Comparison of ENCODE assay signal across 9 cellular contexts in the genomic region with DNA sequence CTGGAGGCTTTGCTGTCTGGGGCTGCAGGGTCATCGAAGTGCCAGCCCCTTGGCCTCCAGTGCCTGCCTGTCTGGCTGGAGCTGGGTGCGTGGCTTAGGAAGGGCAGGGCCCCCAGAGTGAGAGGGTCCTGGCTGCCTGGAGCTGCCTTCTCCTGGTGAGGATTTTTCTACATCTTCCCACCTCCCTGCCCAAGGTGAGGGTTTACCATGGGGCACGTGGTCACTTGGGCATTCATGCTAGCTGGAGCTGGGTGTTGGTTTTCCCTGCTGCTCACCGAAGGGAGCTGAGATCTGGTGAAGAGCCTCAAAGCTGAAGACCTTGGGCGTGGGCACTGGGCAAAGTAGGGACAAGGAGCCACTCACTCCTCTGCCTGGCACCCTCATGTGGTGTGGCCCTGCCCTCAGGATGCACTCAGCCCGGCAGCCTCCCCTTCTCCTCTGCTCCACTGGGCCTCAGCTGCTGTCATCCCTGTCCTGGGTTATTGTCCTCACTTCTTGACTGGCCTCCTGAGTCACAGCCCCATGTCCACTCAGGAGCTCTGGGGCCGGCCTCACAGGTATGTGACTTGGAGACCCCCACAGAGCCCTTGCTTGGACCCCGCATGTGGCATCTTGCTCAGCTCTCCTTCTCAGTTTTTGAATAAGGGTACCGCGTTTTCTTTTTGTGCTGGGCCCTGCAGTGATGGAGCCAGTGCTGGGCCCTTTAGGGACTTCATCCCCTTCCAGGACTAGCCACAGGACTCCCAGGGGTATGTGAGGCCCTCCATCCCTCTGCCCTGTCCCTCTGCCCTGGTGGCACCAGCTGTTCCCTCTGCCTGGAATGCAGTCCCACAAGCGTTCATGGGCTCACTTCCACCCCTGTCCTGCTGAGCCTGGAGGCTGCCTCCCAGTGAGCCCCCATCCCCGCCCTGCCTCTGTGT. TPM values are rescaled to one million over a fixed set of nuclear protein-coding genes. Genes with fewer than 3 reads are reported as not detected.
DNase-seq lines count a peak whose midpoint lies in the region; ATAC-seq and TF ChIP-seq lines count a peak whose summit lies in the region.
"Had no signal": no experiment of that assay in that cellular context is flagged by ENCODE, and none has a peak within 500 bp of the region (broad histone marks: within the 10 kb centered on the region; RNA-seq: fewer than 3 reads in every experiment).

No MANE protein-coding gene starts in this region.

- H3K36me3 Mint-ChIP-seq in endodermal cell (ENCODE audit: low read depth): peaks cover 5% of the 10 kb centered on the region
- H3K36me3 Mint-ChIP-seq in naive thymus-derived CD8-positive, alpha-beta T cell: no peaks in the 10 kb centered on the region

- H3K4me1 ChIP-seq in A673 (ENCODE audit: insufficient read depth, low read length, poor library complexity, severe bottlenecking): peaks cover 6% of the 10 kb centered on the region
- H3K4me1 ChIP-seq in endodermal cell (ENCODE audit: control insufficient read depth, insufficient read depth, low read length): no peaks in the 10 kb centered on the region

- no peak for ATAC-seq in naive thymus-derived CD8-positive, alpha-beta T cell
- ATAC-seq in HG03378 (IDR thresholded peaks at IDR 0.05; ENCODE audit: unreplicated experiment) (no peak), GM19463 (IDR thresholded peaks at IDR 0.05; ENCODE audit: unreplicated experiment) (no peak)

- BruUV-seq in A673 (replicated peaks; lab: Mats Ljungman, UMichigan): no TSS peak

- peak overlapping the region; percentile 76 for H3K4me3 ChIP-seq in A673 (ENCODE audit: low read depth, low read length, poor library complexity, severe bottlenecking)
- H3K4me3 ChIP-seq in MG63: peak overlapping the region; percentile 70
- H3K4me3 ChIP-seq in endodermal cell (ENCODE audit: low read length): peak overlapping the region; percentile 82

- H3K4me1 Mint-ChIP-seq in endodermal cell: peaks cover 3% of the 10 kb centered on the region
- peaks cover 7 to 12% (median 9%) of the 10 kb centered on the region in 4 donors for H3K4me1 Mint-ChIP-seq in naive thymus-derived CD8-positive, alpha-beta T cell

- H3K27me3 ChIP-seq in A673 (replicated peaks; ENCODE audit: insufficient read depth, low read depth, low read length, poor library complexity) (peaks cover 23% of the 10 kb centered on the region), MG63 (no peaks in the 10 kb centered on the region), endodermal cell (ENCODE audit: control insufficient read depth, insufficient read depth, low read length, poor library complexity, severe bottlenecking) (peaks cover 11% of the 10 kb centered on the region)

- peak overlapping the region; percentile 38 for H3K9ac ChIP-seq in endodermal cell (ENCODE audit: extremely low read depth, low read length, poor library complexity, severe bottlenecking)

- DNase-seq in A673 (ENCODE audit: low spot score): no peak
- peak; percentile 17 for DNase-seq in MG63
- no peak for DNase-seq in endodermal cell
- no peak for DNase-seq in naive thymus-derived CD8-positive, alpha-beta T cell
- DNase-seq in LoVo (ENCODE audit: low spot score): no peak
- no peak for DNase-seq in NCI-H345 treated with DMSO at 0.1 percent for 48 hours (lab: John Stamatoyannopoulos, UW; ENCODE audit: unreplicated experiment)

- POLR2A ChIA-PET in A673 (lab: Charles Lee; ENCODE audit: low non-redundant PET): no interaction called here
- POLR2A ChIA-PET in naive thymus-derived CD8-positive, alpha-beta T cell (lab: Charles Lee): interaction anchor here (1.5 kb wide), 1 partner anchor 40 kb away, joined by 5 read pairs; no protein-coding TSS in a partner anchor

- H3K4me3 Mint-ChIP-seq in endodermal cell: peak overlapping the region; percentile 77
- peak overlapping the region; percentile 26 to 86 (median 64) for H3K4me3 Mint-ChIP-seq in naive thymus-derived CD8-positive, alpha-beta T cell

- TF ChIP-seq CTCF in A673 (conservative IDR thresholded peaks at IDR 0.05; ENCODE audit: low read depth, low read length): no peak
- TF ChIP-seq CTCF in endodermal cell (conservative IDR thresholded peaks at IDR 0.05): no peak

- H3K9me3 Mint-ChIP-seq in endodermal cell: no peaks in the 10 kb centered on the region
- peaks cover 0 to 3% (median 0%) of the 10 kb centered on the region in 9 donors for H3K9me3 Mint-ChIP-seq in naive thymus-derived CD8-positive, alpha-beta T cell

- 89 to 91% methylated on average over 12 of the region's 12 CpGs for WGBS in endodermal cell (ENCODE audit: insufficient coverage in 1 of 2, insufficient read length in 1 of 2), 2 experiments

- intact Hi-C loops in A673 (cut with micrococcal nuclease; ENCODE audit: unreplicated experiment): no loop called here

- H3K36me3 ChIP-seq in A673 (ENCODE audit: insufficient read depth, low read length, poor library complexity, severe bottlenecking) (no peaks in the 10 kb centered on the region), MG63 (no peaks in the 10 kb centered on the region; the same call in 1 of the 2 replicates), endodermal cell (ENCODE audit: control insufficient read depth, insufficient read depth, low read length) (peaks cover 4% of the 10 kb centered on the region)

- H3K9me3 ChIP-seq in A673 (ENCODE audit: low read depth, low read length, poor library complexity, severe bottlenecking) (no peaks in the 10 kb centered on the region), MG63 (no peaks in the 10 kb centered on the region), endodermal cell (ENCODE audit: control insufficient read depth, low read length) (no peaks in the 10 kb centered on the region)

- CTCF ChIA-PET in A673 (lab: Charles Lee): no interaction called here

- no peak overlapping the region for H3K27ac Mint-ChIP-seq in endodermal cell
- peak overlapping the region in 3 of 10 donors; percentile 3 to 66 (median 61) for H3K27ac Mint-ChIP-seq in naive thymus-derived CD8-positive, alpha-beta T cell

- H3K27ac ChIP-seq in A673 (ENCODE audit: low read depth, low read length, poor library complexity, severe bottlenecking) (peak overlapping the region; percentile 57), endodermal cell (ENCODE audit: low read depth, low read length) (no peak overlapping the region)

- no peaks in the 10 kb centered on the region for H3K27me3 Mint-ChIP-seq in endodermal cell (ENCODE audit: insufficient read depth)
- peaks cover 1 to 45% (median 12%) of the 10 kb centered on the region in 5 donors for H3K27me3 Mint-ChIP-seq in naive thymus-derived CD8-positive, alpha-beta T cell

RNA-seq across cellular contexts. Expression of gene CEP170B, which starts 1.6 kb away (rescaled TPM):
- total RNA-seq in A673 (2021) (20.8 and 22.6 TPM in 2 replicates), endodermal cell (10 to 100 TPM; 38.9 to 43.1 TPM)
- 7.5 and 13.6 TPM in 2 replicates for total RNA-seq in MG63 (2014; rRNA removed; shearing (Covaris generic); ENCODE audit: low replicate concordance)
- polyA plus RNA-seq in endodermal cell (2013, experiment 1 of 2): 13.9 TPM
- 15.1 TPM for polyA plus RNA-seq in endodermal cell (2013, experiment 2 of 2)
- 1 to 10 TPM; 4.6 to 4.8 TPM for total RNA-seq in naive thymus-derived CD8-positive, alpha-beta T cell
- polyA plus RNA-seq in naive thymus-derived CD8-positive, alpha-beta T cell: under 1 TPM in 2 of 3 donors, not detected in 1; 0.03 to 0.05 TPM

RNA-seq across cellular contexts. Expression of gene PLD4, which starts 58.0 kb away (rescaled TPM):
- not detected in 2 replicates for total RNA-seq in A673 (2021)
- not detected in 2 replicates for total RNA-seq in MG63 (2014; rRNA removed; shearing (Covaris generic); ENCODE audit: low replicate concordance)
- not detected for total RNA-seq in endodermal cell
- polyA plus RNA-seq in endodermal cell (2013, experiment 1 of 2): 0.04 TPM
- polyA plus RNA-seq in endodermal cell (2013, experiment 2 of 2): not detected
- total RNA-seq in naive thymus-derived CD8-positive, alpha-beta T cell: 1 to 10 TPM; 1.2 to 2.2 TPM
- polyA plus RNA-seq in naive thymus-derived CD8-positive, alpha-beta T cell: under 1 TPM in 2 of 3 donors, not detected in 1; 0.08 to 0.13 TPM
- total RNA-seq: SK-MEL-5 had no signal
